In genomic region chr12:51389302-51389999, GRCh38 we compare ENCODE assay signal across 10 cellular contexts.
DNase-seq lines count a peak whose midpoint lies in the region; ATAC-seq and FAIRE-seq lines count a peak whose summit lies in the region.
"Had no signal": no experiment of that assay in that cellular context is flagged by ENCODE, and none has a peak within 500 bp of the region (broad histone marks: within the 10 kb centered on the region; RNA-seq: fewer than 3 reads in every experiment).

No MANE protein-coding gene starts in this region.

- ATAC-seq in HG03159 (IDR thresholded peaks at IDR 0.05; ENCODE audit: unreplicated experiment), result no peak

- in situ Hi-C loops in ACHN (cut with HindIII; ENCODE audit: low pct_ligation_motif_present, low pct_unique_long_range_greater_than_20kb, low sequenced_read_pairs), result no loop called here

- peak; percentile 32 for DNase-seq in stimulated activated CD4-positive, alpha-beta T cell treated with anti-CD3 and anti-CD28 coated beads, Interleukin-1b, Interleukin-23, amount 100 ng/mL, for 48 hours
- DNase-seq in stimulated activated CD4-positive, alpha-beta T cell treated with anti-CD3 and anti-CD28 coated beads, Interleukin-4, amount 100 ng/mL, for 1 hour, result no peak
- peak; percentile 20 for DNase-seq in activated CD4-positive, alpha-beta T cell treated with anti-CD3 and anti-CD28 coated beads, Interleukin-2, amount 50 U/mL, for 1 hour
- DNase-seq in glomerular visceral epithelial cell (ENCODE audit: extremely low spot score) (peak; percentile 59), urothelium cell line (ENCODE audit: low spot score) (peak; percentile 35), epidermal melanocyte (ENCODE audit: insufficient read length, low spot score) (no peak), ACHN (no peak)
- DNase-seq: DMS79, NCI-H1436 had no signal

- FAIRE-seq in urothelium cell line (lab: Jason Lieb, UNC), result no peak

Comparison
In these comparisons a context has a peak if more than half of its experiments do, and no peak if none do; other contexts are left out.
1. DNase-seq: peak in stimulated activated CD4-positive, alpha-beta T cell treated with anti-CD3 and anti-CD28 coated beads, Interleukin-1b, Interleukin-23, amount 100 ng/mL, for 48 hours (single experiment), activated CD4-positive, alpha-beta T cell treated with anti-CD3 and anti-CD28 coated beads, Interleukin-2, amount 50 U/mL, for 1 hour (single experiment), glomerular visceral epithelial cell (single experiment) and urothelium cell line (single experiment); none in stimulated activated CD4-positive, alpha-beta T cell treated with anti-CD3 and anti-CD28 coated beads, Interleukin-4, amount 100 ng/mL, for 1 hour (single experiment), epidermal melanocyte (single experiment) and ACHN (single experiment).